Comparison of ENCODE assay signal across 8 cellular contexts in genomic region chr9:19102181-19102630, GRCh38. TPM values are rescaled to one million over a fixed set of nuclear protein-coding genes. Genes with fewer than 3 reads are reported as not detected.
DNase-seq lines count a peak whose midpoint lies in the region; ATAC-seq and TF ChIP-seq lines count a peak whose summit lies in the region.

No MANE protein-coding gene starts in this region.

- H3K4me1 ChIP-seq in KMS-11 (ENCODE audit: low read depth, poor library complexity, severe bottlenecking) (peaks cover 17% of the 10 kb centered on the region), stomach smooth muscle (ENCODE audit: control insufficient read depth, insufficient read depth, low read length) (peaks cover 3% of the 10 kb centered on the region)

- ATAC-seq in GM21723 (IDR thresholded peaks at IDR 0.05; ENCODE audit: unreplicated experiment), result peak; percentile 37

- H3K27ac ChIP-seq in KMS-11 (peak overlapping the region; percentile 91), WERI-Rb-1 (peak overlapping the region; percentile 82), stomach smooth muscle (ENCODE audit: low read length) (peak overlapping the region; percentile 91)

- no peaks in the 10 kb centered on the region for H3K9me3 ChIP-seq in WERI-Rb-1 (ENCODE audit: severe bottlenecking)
- H3K9me3 ChIP-seq in stomach smooth muscle (ENCODE audit: control insufficient read depth in 2 of 2, low read length in 2 of 2), result no peaks in the 10 kb centered on the region

- TF ChIP-seq CTCF in KMS-11 (conservative IDR thresholded peaks at IDR 0.05; ENCODE audit: low read depth, low read length) (no peak), WERI-Rb-1 (IDR thresholded peaks at IDR 0.05; ENCODE audit: low read depth, low read length) (no peak)

- peak overlapping the region; percentile 87 for H3K9ac ChIP-seq in KMS-11
- H3K9ac ChIP-seq in stomach smooth muscle (ENCODE audit: low read length in 2 of 2), result peak overlapping the region; percentile 71 to 86

- in situ Hi-C loops in G401 (cut with HindIII; ENCODE audit: low sequenced_read_pairs), result no loop called here

- H3K4me2 ChIP-seq in KMS-11, result peak overlapping the region; percentile 87

- no peaks in the 10 kb centered on the region for H3K27me3 ChIP-seq in KMS-11 (ENCODE audit: insufficient read depth, low read depth)
- H3K27me3 ChIP-seq in WERI-Rb-1 (ENCODE audit: insufficient read depth, low read depth, severe bottlenecking), result no peaks in the 10 kb centered on the region
- no peaks in the 10 kb centered on the region for H3K27me3 ChIP-seq in stomach smooth muscle (ENCODE audit: control insufficient read depth in 1 of 2, insufficient read depth in 2 of 2, low read length in 2 of 2)

- peak; percentile 12 for DNase-seq in G401 (ENCODE audit: low spot score)
- DNase-seq in WERI-Rb-1, result peak; percentile 35
- peak; percentile 37 for DNase-seq in dermis blood vessel endothelial cell
- DNase-seq in lung microvascular endothelial cell (ENCODE audit: low read depth in 2 of 2), result peak; percentile 24 to 33
- no peak for DNase-seq in kidney glomerular epithelial cell (lab: John Stamatoyannopoulos, UW)

- H2AFZ ChIP-seq in KMS-11 (ENCODE audit: low read depth), result peak overlapping the region; percentile 89

- H3K36me3 ChIP-seq in KMS-11 (ENCODE audit: insufficient read depth), result no peaks in the 10 kb centered on the region
- H3K36me3 ChIP-seq in WERI-Rb-1, result peaks cover 27% of the 10 kb centered on the region
- H3K36me3 ChIP-seq in stomach smooth muscle (ENCODE audit: control insufficient read depth in 2 of 2, insufficient read depth in 2 of 2, low read length in 2 of 2), result no peaks in the 10 kb centered on the region

- H3K79me2 ChIP-seq in KMS-11 (ENCODE audit: insufficient read depth, low read depth), result peaks cover 49% of the 10 kb centered on the region

- H3K4me3 ChIP-seq in KMS-11 (IDR thresholded peaks at IDR 0.05; ENCODE audit: insufficient read depth, low read depth, low read length), result no peak overlapping the region
- H3K4me3 ChIP-seq in WERI-Rb-1 (ENCODE audit: low read depth, low read length), result peak overlapping the region; percentile 99
- peak overlapping the region; percentile 70 to 85 for H3K4me3 ChIP-seq in stomach smooth muscle (ENCODE audit: low read length in 2 of 2)

- H4K20me1 ChIP-seq in KMS-11 (ENCODE audit: insufficient read depth), result no peaks in the 10 kb centered on the region

RNA-seq across cellular contexts. Expression of gene HAUS6, which starts 0.5 kb away (rescaled TPM):
- 7.1 and 13.9 TPM in 2 replicates for total RNA-seq in G401 (2014; rRNA removed; shearing (Covaris generic))
- total RNA-seq in dermis blood vessel endothelial cell, result 18.4 and 23.8 TPM in 2 replicates
- total RNA-seq in lung microvascular endothelial cell, result 9.7 and 10.5 TPM in 2 replicates

RNA-seq across cellular contexts. Expression of gene PLIN2, which starts 25.1 kb away (rescaled TPM):
- total RNA-seq in G401 (2014; rRNA removed; shearing (Covaris generic)), result 54.6 and 59.1 TPM in 2 replicates
- 141 and 188 TPM in 2 replicates for total RNA-seq in dermis blood vessel endothelial cell
- total RNA-seq in lung microvascular endothelial cell, result 77.6 and 143 TPM in 2 replicates

RNA-seq across cellular contexts. Expression of gene RRAGA, which starts 53.0 kb away (rescaled TPM):
- total RNA-seq in G401 (2014; rRNA removed; shearing (Covaris generic)), result 33.0 and 44.3 TPM in 2 replicates
- total RNA-seq in dermis blood vessel endothelial cell, result 34.6 and 37.8 TPM in 2 replicates
- 35.7 and 53.0 TPM in 2 replicates for total RNA-seq in lung microvascular endothelial cell
